In the genomic region with DNA sequence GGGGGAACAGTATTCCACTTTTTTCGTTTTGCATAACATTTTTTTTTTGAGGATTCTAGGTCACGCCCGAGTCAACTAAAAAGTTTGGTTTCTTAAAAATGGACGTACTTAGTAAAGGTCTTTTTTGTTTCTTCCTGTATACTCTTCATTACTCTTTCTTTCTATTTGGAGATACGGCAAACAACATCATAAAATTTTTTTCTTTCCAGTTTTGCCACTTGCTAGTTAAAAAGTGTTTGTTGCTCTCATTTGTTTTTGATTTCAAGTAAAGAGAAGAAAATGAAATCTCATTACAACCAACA, we compare ENCODE assay signal across 8 cellular contexts. TPM values are rescaled to one million over a fixed set of nuclear protein-coding genes. Genes with fewer than 3 reads are reported as not detected.
DNase-seq lines count a peak whose midpoint lies in the region; ATAC-seq and TF ChIP-seq lines count a peak whose summit lies in the region.

No MANE protein-coding gene starts in this region.

- H3K9me3 Mint-ChIP-seq in activated B cell treated with CpG ODN at 0.5 μM for 24 hours (no peaks in the 10 kb centered on the region), glutamatergic neuron (ENCODE audit: unreplicated experiment) (peaks cover 17% of the 10 kb centered on the region)

- H3K36me3 ChIP-seq in HAP-1 (replicated peaks), result no peaks in the 10 kb centered on the region
- no peaks in the 10 kb centered on the region for H3K36me3 ChIP-seq in skeletal muscle tissue (ENCODE audit: control insufficient read depth in 3 of 3, insufficient read depth in 3 of 3, low read length in 3 of 3)

- intact Hi-C loops in activated B cell treated with CpG ODN at 0.5 μM for 24 hours (cut with micrococcal nuclease), result loop anchor here (1.0 to 10.0 kb wide), 13 partner anchors 135 to 1955 kb away; a partner anchor contains a TSS

- H3K27ac Mint-ChIP-seq in activated B cell treated with CpG ODN at 0.5 μM for 24 hours, result peak overlapping the region; percentile 100
- peak overlapping the region; percentile 92 for H3K27ac Mint-ChIP-seq in glutamatergic neuron (ENCODE audit: unreplicated experiment)

- in situ Hi-C loops in HAP-1 (cut with MboI; ENCODE audit: low sequenced_read_pairs), result no loop called here

- peaks cover 13% of the 10 kb centered on the region for H3K36me3 Mint-ChIP-seq in activated B cell treated with CpG ODN at 0.5 μM for 24 hours (ENCODE audit: low read depth)
- H3K36me3 Mint-ChIP-seq in glutamatergic neuron (ENCODE audit: unreplicated experiment), result peaks cover 3% of the 10 kb centered on the region

- no peak for ATAC-seq in activated B cell treated with CpG ODN at 0.5 μM for 24 hours (ENCODE audit: low read depth)
- no peak for ATAC-seq in HG03196 (IDR thresholded peaks at IDR 0.05; ENCODE audit: unreplicated experiment)

- H3K4me1 Mint-ChIP-seq in activated B cell treated with CpG ODN at 0.5 μM for 24 hours (peaks cover 34% of the 10 kb centered on the region), glutamatergic neuron (ENCODE audit: low read depth, unreplicated experiment) (peaks cover 12% of the 10 kb centered on the region)

- DNase-seq in HAP-1 (ENCODE audit: low spot score in 2 of 2) (no peak), activated B cell treated with CpG ODN at 0.5 μM for 24 hours (no peak), glutamatergic neuron (no peak), superior temporal gyrus (ENCODE audit: extremely low spot score) (no peak), NCI-H2107 (lab: John Stamatoyannopoulos, UW) (no peak)
- no peak for DNase-seq in stimulated activated CD4-positive, alpha-beta T cell treated with anti-CD3 and anti-CD28 coated beads, Interleukin-2, amount 100 ng/mL, for 48 hours

- H3K27ac ChIP-seq in skeletal muscle tissue (ENCODE audit: low read depth, low read length), result peak overlapping the region; percentile 91

- H3K4me3 Mint-ChIP-seq in activated B cell treated with CpG ODN at 0.5 μM for 24 hours, result peak overlapping the region; percentile 88
- H3K4me3 Mint-ChIP-seq in glutamatergic neuron (ENCODE audit: unreplicated experiment), result peak overlapping the region; percentile 99

- H3K27me3 Mint-ChIP-seq in activated B cell treated with CpG ODN at 0.5 μM for 24 hours (no peaks in the 10 kb centered on the region), glutamatergic neuron (ENCODE audit: unreplicated experiment) (peaks cover 14% of the 10 kb centered on the region)

- H3K4me3 ChIP-seq in HAP-1 (peak overlapping the region; percentile 71), skeletal muscle tissue (ENCODE audit: low read length in 3 of 3) (peak overlapping the region; percentile 76 to 96 (median 94))

- H3K9ac ChIP-seq in skeletal muscle tissue (ENCODE audit: low read depth in 1 of 3, low read length in 3 of 3), result peak overlapping the region; percentile 97 to 99 (median 99)

- H3K27me3 ChIP-seq in HAP-1 (ENCODE audit: low read depth) (no peaks in the 10 kb centered on the region), skeletal muscle tissue (ENCODE audit: control insufficient read depth in 3 of 3, insufficient read depth in 3 of 3, low read length in 3 of 3) (no peaks in the 10 kb centered on the region)

- H3K9me3 ChIP-seq in HAP-1 (no peaks in the 10 kb centered on the region), skeletal muscle tissue (ENCODE audit: control insufficient read depth in 3 of 3, low read length in 3 of 3) (no peaks in the 10 kb centered on the region)

- TF ChIP-seq CTCF in activated B cell treated with CpG ODN at 0.5 μM for 24 hours (IDR thresholded peaks at IDR 0.05), result no peak
- TF ChIP-seq CTCF in glutamatergic neuron (IDR thresholded peaks at IDR 0.05; ENCODE audit: partially characterized antibody, unreplicated experiment), result no peak

- POLR2A ChIA-PET in activated B cell treated with CpG ODN at 0.5 μM for 24 hours (lab: Charles Lee), result interaction anchor here (0.6 to 2.8 kb wide), 7 partner anchors 20 to 718 kb away, joined by 4 to 21 read pairs (median 9); a partner anchor contains a TSS

- peaks cover 10% of the 10 kb centered on the region; the same call in 1 of the 2 replicates for H3K4me1 ChIP-seq in HAP-1
- peaks cover 3 to 23% (median 9%) of the 10 kb centered on the region in 3 donors for H3K4me1 ChIP-seq in skeletal muscle tissue (ENCODE audit: control insufficient read depth in 3 of 3, insufficient read depth in 3 of 3, low read length in 3 of 3)

- CTCF ChIA-PET in activated B cell treated with CpG ODN at 0.5 μM for 24 hours (lab: Charles Lee), result interaction anchor here (1.8 kb wide), 1 partner anchor 145 kb away, joined by 6 read pairs; no protein-coding TSS in a partner anchor

RNA-seq across cellular contexts. Expression of a gene that starts 0.8 kb away (rescaled TPM):
- total RNA-seq in activated B cell treated with CpG ODN at 0.5 μM for 24 hours (27.5 and 28.6 TPM in 2 replicates), glutamatergic neuron (ENCODE audit: unreplicated experiment) (41.1 TPM), skeletal muscle tissue (38.1 TPM)

RNA-seq across cellular contexts. Expression of a gene that starts 1.2 kb away (rescaled TPM):
- 23.1 and 32.9 TPM in 2 replicates for total RNA-seq in activated B cell treated with CpG ODN at 0.5 μM for 24 hours
- 28.1 TPM for total RNA-seq in glutamatergic neuron (ENCODE audit: unreplicated experiment)
- total RNA-seq in skeletal muscle tissue, result 93.9 TPM

RNA-seq across cellular contexts. Expression of a gene that starts 23.7 kb away (rescaled TPM):
- total RNA-seq in activated B cell treated with CpG ODN at 0.5 μM for 24 hours (0.20 and 0.24 TPM in 2 replicates), glutamatergic neuron (ENCODE audit: unreplicated experiment) (0.07 TPM), skeletal muscle tissue (under 0.01 TPM)
